8 cellular contexts compared by ENCODE assay signal in the genomic region with DNA sequence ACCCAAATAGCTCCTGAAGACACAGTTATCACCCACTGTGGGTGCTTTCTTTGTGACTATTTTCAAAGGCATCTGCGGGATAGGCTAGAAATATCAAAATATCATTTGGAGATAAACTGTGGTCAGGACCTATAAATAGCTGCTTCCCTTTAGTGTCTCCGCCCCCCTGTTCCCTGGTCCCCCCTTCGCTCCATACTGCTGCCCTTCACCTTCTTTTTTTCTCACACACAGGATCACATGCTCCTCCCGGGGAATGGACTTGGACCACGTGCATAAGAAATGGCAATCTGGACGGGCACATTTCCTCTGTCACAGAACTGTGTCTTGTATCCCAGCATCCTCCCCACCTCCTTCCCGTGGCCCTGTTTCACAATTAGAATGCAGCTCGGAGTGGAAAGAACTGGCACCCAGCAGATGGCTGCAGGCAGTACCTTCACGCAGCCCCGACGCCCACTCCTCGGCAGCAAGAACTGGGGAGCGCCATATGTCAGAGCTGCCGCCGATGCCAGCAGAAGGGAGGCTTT.
DNase-seq lines count a peak whose midpoint lies in the region; ATAC-seq and TF ChIP-seq lines count a peak whose summit lies in the region.

No MANE protein-coding gene starts in this region.

- no peak for ATAC-seq in GM19351 (IDR thresholded peaks at IDR 0.05; ENCODE audit: unreplicated experiment)

- TF ChIP-seq CTCF in chondrocyte (IDR thresholded peaks at IDR 0.05), result no peak

- peak overlapping the region; percentile 8 for H3K4me3 Mint-ChIP-seq in chondrocyte (ENCODE audit: unreplicated experiment)

- no peak overlapping the region for H3K27ac Mint-ChIP-seq in chondrocyte (ENCODE audit: unreplicated experiment)

- peaks cover 6% of the 10 kb centered on the region for H3K4me1 Mint-ChIP-seq in chondrocyte (ENCODE audit: low read depth)

- peaks cover 20% of the 10 kb centered on the region for H3K27me3 Mint-ChIP-seq in chondrocyte (ENCODE audit: low read depth)

- no peaks in the 10 kb centered on the region for H3K9me3 Mint-ChIP-seq in chondrocyte (ENCODE audit: low read depth)

- no peaks in the 10 kb centered on the region for H3K36me3 Mint-ChIP-seq in chondrocyte (ENCODE audit: low read depth)

- DNase-seq in DMS 273 treated with DMSO at 0.1 percent for 48 hours (lab: John Stamatoyannopoulos, UW) (peak; percentile 83), NCI-H2171 treated with DMSO at 0.1 percent for 48 hours (lab: John Stamatoyannopoulos, UW) (peak; percentile 91), chondrocyte (ENCODE audit: low spot score) (no peak), pons (ENCODE audit: low spot score) (peak; percentile 40), iPS-NIHi11 (ENCODE audit: low spot score) (no peak), NCI-H2029 (lab: John Stamatoyannopoulos, UW) (no peak), T1000 (lab: John Stamatoyannopoulos, UW) (no peak)

Comparison
In these comparisons a context has a peak if more than half of its experiments do, and no peak if none do; other contexts are left out.
1. DNase-seq: peak in DMS 273 treated with DMSO at 0.1 percent for 48 hours (single experiment), NCI-H2171 treated with DMSO at 0.1 percent for 48 hours (single experiment) and pons (single experiment); none in chondrocyte (single experiment), iPS-NIHi11 (single experiment), NCI-H2029 (single experiment) and T1000 (single experiment).